In the genomic region with DNA sequence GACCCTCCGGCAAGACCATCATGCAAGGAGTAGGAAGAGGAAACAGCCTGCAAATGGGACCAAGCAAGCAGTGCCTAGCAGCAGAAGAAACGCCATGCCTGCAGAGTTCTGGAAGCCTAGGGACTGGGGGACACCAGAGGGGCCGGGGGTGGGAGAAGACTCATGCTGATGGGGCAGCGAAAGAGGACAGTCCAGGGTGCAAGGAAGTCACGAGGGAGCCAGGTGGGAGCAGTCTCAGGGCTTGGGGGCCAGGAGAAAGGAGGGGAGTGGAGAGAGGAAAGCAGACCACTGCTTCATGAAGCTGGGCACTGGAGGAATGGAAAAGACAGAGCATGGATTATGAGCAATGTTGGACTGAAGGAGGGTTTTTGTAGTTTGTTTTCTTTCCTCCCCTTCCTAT, we compare ENCODE assay signal across 11 cellular contexts.
"Had no signal": no experiment of that assay in that cellular context is flagged by ENCODE, and none has a peak within 500 bp of the region (broad histone marks: within the 10 kb centered on the region; RNA-seq: fewer than 3 reads in every experiment).

No MANE protein-coding gene starts in this region.

- H3K9ac ChIP-seq: GM23248 had no signal

- H3K27ac ChIP-seq: GM23248, HL-60 had no signal

- H3K4me3 Mint-ChIP-seq: HFFc6 had no signal

- H3K9me3 ChIP-seq: HAP-1 had no signal

- ATAC-seq: HCT116, HepG2, K562 had no signal

- H3K4me3 ChIP-seq: GM23248, HAP-1, K562 had no signal

- DNase-seq: GM23248, GOT3, H7, HFFc6, IMR-90, KG1 had no signal

- H3K36me3 ChIP-seq: HAP-1 had no signal

- H3K27ac Mint-ChIP-seq: HFFc6 had no signal

- H3K4me1 ChIP-seq: HAP-1 had no signal
